Comparison of ENCODE assay signal across 1 cellular context in the genomic region with DNA sequence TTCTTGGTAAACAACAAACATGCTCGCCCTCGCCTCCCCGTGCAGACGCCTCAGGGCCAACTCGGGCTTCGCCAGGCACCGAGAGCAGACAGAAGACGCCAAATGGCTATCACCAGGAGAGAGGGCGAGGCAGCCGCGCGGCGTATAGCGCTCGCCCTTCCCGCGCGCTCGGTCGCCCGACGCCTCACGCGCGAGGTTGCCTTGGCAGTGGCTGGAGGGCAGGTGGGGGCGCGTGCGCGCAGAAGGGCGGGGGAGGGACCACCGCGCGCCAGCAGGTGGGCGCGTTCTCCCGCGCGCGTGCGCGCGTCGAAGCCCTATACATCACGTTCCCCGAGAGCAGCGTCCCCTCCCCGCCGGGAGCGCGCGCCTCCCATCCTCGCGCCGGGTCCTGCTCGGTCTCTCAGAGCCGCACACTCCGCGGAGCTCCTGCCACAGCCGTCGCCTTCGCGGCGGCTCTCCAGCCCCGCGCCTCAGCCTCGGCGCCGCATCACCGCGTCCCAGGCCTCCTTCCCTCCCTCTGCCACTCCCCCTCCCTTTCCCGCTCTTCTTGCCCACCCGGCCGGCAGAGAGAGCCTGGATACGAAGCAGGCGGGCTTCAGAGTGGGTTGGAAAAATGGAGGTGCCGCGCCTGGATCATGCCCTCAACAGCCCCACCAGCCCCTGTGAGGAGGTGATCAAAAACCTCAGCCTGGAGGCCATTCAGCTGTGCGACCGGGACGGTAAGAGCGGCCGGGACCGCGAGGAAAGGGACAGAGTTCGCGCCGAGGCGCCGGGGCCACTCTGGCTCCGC.
TF ChIP-seq lines count a peak whose summit lies in the region.

A gene (plus strand): TSS at position 403 of the 790 bp plus-strand sequence. CDS start 211 bp downstream, at position 614.

TF ChIP-seq in HepG2, 621 proteins besides CTCF, POLR2A, EP300 and RAD21 (continued from another document and continues in another):
- TF ChIP-seq, protein P1, sequence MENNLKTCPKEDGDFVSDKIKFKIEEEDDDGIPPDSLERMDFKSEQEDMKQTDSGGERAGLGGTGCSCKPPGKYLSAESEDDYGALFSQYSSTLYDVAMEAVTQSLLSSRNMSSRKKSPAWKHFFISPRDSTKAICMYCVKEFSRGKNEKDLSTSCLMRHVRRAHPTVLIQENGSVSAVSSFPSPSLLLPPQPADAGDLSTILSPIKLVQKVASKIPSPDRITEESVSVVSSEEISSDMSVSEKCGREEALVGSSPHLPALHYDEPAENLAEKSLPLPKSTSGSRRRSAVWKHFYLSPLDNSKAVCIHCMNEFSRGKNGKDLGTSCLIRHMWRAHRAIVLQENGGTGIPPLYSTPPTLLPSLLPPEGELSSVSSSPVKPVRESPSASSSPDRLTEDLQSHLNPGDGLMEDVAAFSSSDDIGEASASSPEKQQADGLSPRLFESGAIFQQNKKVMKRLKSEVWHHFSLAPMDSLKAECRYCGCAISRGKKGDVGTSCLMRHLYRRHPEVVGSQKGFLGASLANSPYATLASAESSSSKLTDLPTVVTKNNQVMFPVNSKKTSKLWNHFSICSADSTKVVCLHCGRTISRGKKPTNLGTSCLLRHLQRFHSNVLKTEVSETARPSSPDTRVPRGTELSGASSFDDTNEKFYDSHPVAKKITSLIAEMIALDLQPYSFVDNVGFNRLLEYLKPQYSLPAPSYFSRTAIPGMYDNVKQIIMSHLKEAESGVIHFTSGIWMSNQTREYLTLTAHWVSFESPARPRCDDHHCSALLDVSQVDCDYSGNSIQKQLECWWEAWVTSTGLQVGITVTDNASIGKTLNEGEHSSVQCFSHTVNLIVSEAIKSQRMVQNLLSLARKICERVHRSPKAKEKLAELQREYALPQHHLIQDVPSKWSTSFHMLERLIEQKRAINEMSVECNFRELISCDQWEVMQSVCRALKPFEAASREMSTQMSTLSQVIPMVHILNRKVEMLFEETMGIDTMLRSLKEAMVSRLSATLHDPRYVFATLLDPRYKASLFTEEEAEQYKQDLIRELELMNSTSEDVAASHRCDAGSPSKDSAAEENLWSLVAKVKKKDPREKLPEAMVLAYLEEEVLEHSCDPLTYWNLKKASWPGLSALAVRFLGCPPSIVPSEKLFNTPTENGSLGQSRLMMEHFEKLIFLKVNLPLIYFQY (CRISPR knock-in tag; IDR thresholded peaks at IDR 0.05; ENCODE audit: borderline replicate concordance) = peak; percentile 14; the same call in 1 of the 2 replicates
- peak; percentile 69; the same call in 1 of the 2 replicates for TF ChIP-seq KLF15 (CRISPR knock-in tag; IDR thresholded peaks at IDR 0.05; ENCODE audit: borderline replicate concordance)
- TF ChIP-seq ZSCAN30 (CRISPR knock-in tag; IDR thresholded peaks at IDR 0.05) = peak; percentile 5; the same call in 1 of the 2 replicates
- TF ChIP-seq MIER3 (CRISPR knock-in tag; IDR thresholded peaks at IDR 0.05; ENCODE audit: borderline replicate concordance) = no peak
- TF ChIP-seq NCOR1 (IDR thresholded peaks at IDR 0.05; ENCODE audit: borderline replicate concordance, low read length) = no peak
- no peak for TF ChIP-seq CREB1 (IDR thresholded peaks at IDR 0.05)
- TF ChIP-seq CREB1 (CRISPR knock-in tag; IDR thresholded peaks at IDR 0.05) = no peak
- no peak for TF ChIP-seq NONO (IDR thresholded peaks at IDR 0.05)
- peak; percentile 57; the same call in 1 of the 2 replicates for TF ChIP-seq NONO (CRISPR knock-in tag; conservative IDR thresholded peaks at IDR 0.05)
- TF ChIP-seq MEIS1 (CRISPR knock-in tag; IDR thresholded peaks at IDR 0.05; ENCODE audit: borderline replicate concordance) = no peak; the same call in 1 of the 2 replicates
- TF ChIP-seq, protein P2, sequence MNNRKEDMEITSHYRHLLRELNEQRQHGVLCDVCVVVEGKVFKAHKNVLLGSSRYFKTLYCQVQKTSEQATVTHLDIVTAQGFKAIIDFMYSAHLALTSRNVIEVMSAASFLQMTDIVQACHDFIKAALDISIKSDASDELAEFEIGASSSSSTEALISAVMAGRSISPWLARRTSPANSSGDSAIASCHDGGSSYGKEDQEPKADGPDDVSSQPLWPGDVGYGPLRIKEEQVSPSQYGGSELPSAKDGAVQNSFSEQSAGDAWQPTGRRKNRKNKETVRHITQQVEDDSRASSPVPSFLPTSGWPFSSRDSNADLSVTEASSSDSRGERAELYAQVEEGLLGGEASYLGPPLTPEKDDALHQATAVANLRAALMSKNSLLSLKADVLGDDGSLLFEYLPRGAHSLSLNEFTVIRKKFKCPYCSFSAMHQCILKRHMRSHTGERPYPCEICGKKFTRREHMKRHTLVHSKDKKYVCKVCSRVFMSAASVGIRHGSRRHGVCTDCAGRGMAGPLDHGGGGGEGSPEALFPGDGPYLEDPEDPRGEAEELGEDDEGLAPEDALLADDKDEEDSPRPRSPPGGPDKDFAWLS (CRISPR knock-in tag; IDR thresholded peaks at IDR 0.05; ENCODE audit: borderline replicate concordance) = 0 out of 2 replicates have a peak, but pooled peaks have one; percentile 18
- TF ChIP-seq PAX8 (CRISPR knock-in tag; IDR thresholded peaks at IDR 0.05; ENCODE audit: borderline replicate concordance) = 0 out of 2 replicates have a peak, but pooled peaks have one; percentile 19
- peak; percentile 23; the same call in 1 of the 2 replicates for TF ChIP-seq GPN1 (CRISPR knock-in tag; IDR thresholded peaks at IDR 0.05; ENCODE audit: borderline replicate concordance)
- TF ChIP-seq KLF9 (CRISPR knock-in tag; IDR thresholded peaks at IDR 0.05; ENCODE audit: low read depth) = 0 out of 2 replicates have a peak, but pooled peaks have one; percentile 18
- TF ChIP-seq SP2 (CRISPR knock-in tag; IDR thresholded peaks at IDR 0.05) = no peak
- TF ChIP-seq, protein P3, sequence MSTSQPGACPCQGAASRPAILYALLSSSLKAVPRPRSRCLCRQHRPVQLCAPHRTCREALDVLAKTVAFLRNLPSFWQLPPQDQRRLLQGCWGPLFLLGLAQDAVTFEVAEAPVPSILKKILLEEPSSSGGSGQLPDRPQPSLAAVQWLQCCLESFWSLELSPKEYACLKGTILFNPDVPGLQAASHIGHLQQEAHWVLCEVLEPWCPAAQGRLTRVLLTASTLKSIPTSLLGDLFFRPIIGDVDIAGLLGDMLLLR (CRISPR knock-in tag; IDR thresholded peaks at IDR 0.05) = peak; percentile 56; the same call in 1 of the 2 replicates
- TF ChIP-seq ZNF772 (CRISPR knock-in tag; IDR thresholded peaks at IDR 0.05) = peak; percentile 37; the same call in 1 of the 2 replicates
- TF ChIP-seq, protein P4, sequence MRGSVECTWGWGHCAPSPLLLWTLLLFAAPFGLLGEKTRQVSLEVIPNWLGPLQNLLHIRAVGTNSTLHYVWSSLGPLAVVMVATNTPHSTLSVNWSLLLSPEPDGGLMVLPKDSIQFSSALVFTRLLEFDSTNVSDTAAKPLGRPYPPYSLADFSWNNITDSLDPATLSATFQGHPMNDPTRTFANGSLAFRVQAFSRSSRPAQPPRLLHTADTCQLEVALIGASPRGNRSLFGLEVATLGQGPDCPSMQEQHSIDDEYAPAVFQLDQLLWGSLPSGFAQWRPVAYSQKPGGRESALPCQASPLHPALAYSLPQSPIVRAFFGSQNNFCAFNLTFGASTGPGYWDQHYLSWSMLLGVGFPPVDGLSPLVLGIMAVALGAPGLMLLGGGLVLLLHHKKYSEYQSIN (CRISPR knock-in tag; IDR thresholded peaks at IDR 0.05; ENCODE audit: borderline replicate concordance) = no peak
- TF ChIP-seq ZNF607 (CRISPR knock-in tag; IDR thresholded peaks at IDR 0.05; ENCODE audit: borderline replicate concordance) = no peak; the same call in 1 of the 2 replicates
- 0 out of 2 replicates have a peak, but pooled peaks have one; percentile 1 for TF ChIP-seq ZNF878 (CRISPR knock-in tag; IDR thresholded peaks at IDR 0.05)
- peak; percentile 90 for TF ChIP-seq KDM5B (CRISPR knock-in tag; IDR thresholded peaks at IDR 0.05; ENCODE audit: borderline replicate concordance)
- TF ChIP-seq, protein P5, sequence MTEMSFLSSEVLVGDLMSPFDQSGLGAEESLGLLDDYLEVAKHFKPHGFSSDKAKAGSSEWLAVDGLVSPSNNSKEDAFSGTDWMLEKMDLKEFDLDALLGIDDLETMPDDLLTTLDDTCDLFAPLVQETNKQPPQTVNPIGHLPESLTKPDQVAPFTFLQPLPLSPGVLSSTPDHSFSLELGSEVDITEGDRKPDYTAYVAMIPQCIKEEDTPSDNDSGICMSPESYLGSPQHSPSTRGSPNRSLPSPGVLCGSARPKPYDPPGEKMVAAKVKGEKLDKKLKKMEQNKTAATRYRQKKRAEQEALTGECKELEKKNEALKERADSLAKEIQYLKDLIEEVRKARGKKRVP (CRISPR knock-in tag; IDR thresholded peaks at IDR 0.05) = peak in 1 of 2 experiments; percentile 46; a peak in 1 of 4 replicates
- TF ChIP-seq BCL6 (CRISPR knock-in tag; IDR thresholded peaks at IDR 0.05) = peak; percentile 8; the same call in 1 of the 2 replicates
- TF ChIP-seq, protein P6, sequence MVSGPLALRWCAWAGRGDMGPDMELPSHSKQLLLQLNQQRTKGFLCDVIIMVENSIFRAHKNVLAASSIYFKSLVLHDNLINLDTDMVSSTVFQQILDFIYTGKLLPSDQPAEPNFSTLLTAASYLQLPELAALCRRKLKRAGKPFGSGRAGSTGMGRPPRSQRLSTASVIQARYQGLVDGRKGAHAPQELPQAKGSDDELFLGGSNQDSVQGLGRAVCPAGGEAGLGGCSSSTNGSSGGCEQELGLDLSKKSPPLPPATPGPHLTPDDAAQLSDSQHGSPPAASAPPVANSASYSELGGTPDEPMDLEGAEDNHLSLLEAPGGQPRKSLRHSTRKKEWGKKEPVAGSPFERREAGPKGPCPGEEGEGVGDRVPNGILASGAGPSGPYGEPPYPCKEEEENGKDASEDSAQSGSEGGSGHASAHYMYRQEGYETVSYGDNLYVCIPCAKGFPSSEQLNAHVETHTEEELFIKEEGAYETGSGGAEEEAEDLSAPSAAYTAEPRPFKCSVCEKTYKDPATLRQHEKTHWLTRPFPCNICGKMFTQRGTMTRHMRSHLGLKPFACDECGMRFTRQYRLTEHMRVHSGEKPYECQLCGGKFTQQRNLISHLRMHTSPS (CRISPR knock-in tag; IDR thresholded peaks at IDR 0.05; ENCODE audit: low read depth) = peak; percentile 19; the same call in 1 of the 2 replicates
- TF ChIP-seq ZBTB1 (CRISPR knock-in tag; IDR thresholded peaks at IDR 0.05; ENCODE audit: borderline replicate concordance) = no peak
- peak; percentile 59; the same call in 1 of the 2 replicates for TF ChIP-seq KDM5A (IDR thresholded peaks at IDR 0.05; ENCODE audit: borderline replicate concordance, low read length)
- TF ChIP-seq ZNF746 (CRISPR knock-in tag; IDR thresholded peaks at IDR 0.05) = peak; percentile 82
- TF ChIP-seq, protein P7, sequence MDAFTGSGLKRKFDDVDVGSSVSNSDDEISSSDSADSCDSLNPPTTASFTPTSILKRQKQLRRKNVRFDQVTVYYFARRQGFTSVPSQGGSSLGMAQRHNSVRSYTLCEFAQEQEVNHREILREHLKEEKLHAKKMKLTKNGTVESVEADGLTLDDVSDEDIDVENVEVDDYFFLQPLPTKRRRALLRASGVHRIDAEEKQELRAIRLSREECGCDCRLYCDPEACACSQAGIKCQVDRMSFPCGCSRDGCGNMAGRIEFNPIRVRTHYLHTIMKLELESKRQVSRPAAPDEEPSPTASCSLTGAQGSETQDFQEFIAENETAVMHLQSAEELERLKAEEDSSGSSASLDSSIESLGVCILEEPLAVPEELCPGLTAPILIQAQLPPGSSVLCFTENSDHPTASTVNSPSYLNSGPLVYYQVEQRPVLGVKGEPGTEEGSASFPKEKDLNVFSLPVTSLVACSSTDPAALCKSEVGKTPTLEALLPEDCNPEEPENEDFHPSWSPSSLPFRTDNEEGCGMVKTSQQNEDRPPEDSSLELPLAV (CRISPR knock-in tag; conservative IDR thresholded peaks at IDR 0.05; ENCODE audit: low read depth) = 0 out of 2 replicates have a peak, but pooled peaks have one; percentile 14
- TF ChIP-seq TBP (CRISPR knock-in tag; IDR thresholded peaks at IDR 0.05) = 0 out of 2 replicates have a peak, but pooled peaks have one; percentile 77
- TF ChIP-seq EEA1 (CRISPR knock-in tag; IDR thresholded peaks at IDR 0.05; ENCODE audit: borderline replicate concordance) = peak; percentile 85; the same call in 1 of the 2 replicates
- TF ChIP-seq ZNF670 (CRISPR knock-in tag; IDR thresholded peaks at IDR 0.05; ENCODE audit: borderline replicate concordance) = no peak; the same call in none of the 2 replicates
- peak; percentile 94 for TF ChIP-seq ZNF749 (CRISPR knock-in tag; IDR thresholded peaks at IDR 0.05; ENCODE audit: borderline replicate concordance)
- TF ChIP-seq ZNF484 (CRISPR knock-in tag; IDR thresholded peaks at IDR 0.05; ENCODE audit: borderline replicate concordance, low read depth) = no peak
- TF ChIP-seq AGO2 (optimal IDR thresholded peaks at IDR 0.05; ENCODE audit: low read depth, low read length) = peak; percentile 100
- TF ChIP-seq, protein P8, sequence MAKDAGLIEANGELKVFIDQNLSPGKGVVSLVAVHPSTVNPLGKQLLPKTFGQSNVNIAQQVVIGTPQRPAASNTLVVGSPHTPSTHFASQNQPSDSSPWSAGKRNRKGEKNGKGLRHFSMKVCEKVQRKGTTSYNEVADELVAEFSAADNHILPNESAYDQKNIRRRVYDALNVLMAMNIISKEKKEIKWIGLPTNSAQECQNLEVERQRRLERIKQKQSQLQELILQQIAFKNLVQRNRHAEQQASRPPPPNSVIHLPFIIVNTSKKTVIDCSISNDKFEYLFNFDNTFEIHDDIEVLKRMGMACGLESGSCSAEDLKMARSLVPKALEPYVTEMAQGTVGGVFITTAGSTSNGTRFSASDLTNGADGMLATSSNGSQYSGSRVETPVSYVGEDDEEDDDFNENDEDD (CRISPR knock-in tag; IDR thresholded peaks at IDR 0.05; ENCODE audit: borderline replicate concordance) = peak; percentile 96
- TF ChIP-seq, protein P9, sequence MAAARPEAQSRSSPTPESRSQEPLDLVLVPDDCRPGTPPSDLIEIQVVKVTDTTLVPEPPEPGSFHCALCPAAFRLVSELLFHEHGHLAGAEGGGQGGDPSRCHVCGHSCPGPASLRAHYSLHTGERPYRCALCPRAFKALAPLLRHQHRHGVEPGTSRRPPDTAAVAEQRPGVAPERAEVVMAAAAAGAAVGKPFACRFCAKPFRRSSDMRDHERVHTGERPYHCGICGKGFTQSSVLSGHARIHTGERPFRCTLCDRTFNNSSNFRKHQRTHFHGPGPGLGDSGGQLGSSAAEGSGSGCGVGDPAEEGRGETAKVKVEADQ (CRISPR knock-in tag; IDR thresholded peaks at IDR 0.05; ENCODE audit: borderline replicate concordance) = peak; percentile 58; the same call in 1 of the 2 replicates
- 0 out of 2 replicates have a peak, but pooled peaks have one; percentile 38 for TF ChIP-seq ZNF572 (CRISPR knock-in tag; IDR thresholded peaks at IDR 0.05)
